8 cellular contexts compared by ENCODE assay signal in genomic region chr5:157142317-157143126, GRCh38. TPM values are rescaled to one million over a fixed set of nuclear protein-coding genes. Genes with fewer than 3 reads are reported as not detected.
DNase-seq lines count a peak whose midpoint lies in the region; ATAC-seq and TF ChIP-seq lines count a peak whose summit lies in the region.

Gene MED7, minus strand, starts transcription at chr5:157142865. Its CDS starts 3,434 bp downstream, at chr5:157139431.

- peaks cover 31% of the 10 kb centered on the region for H3K4me1 Mint-ChIP-seq in T-helper 1 cell treated with Interleukin-12 subunit alpha and Interleukin-12 subunit beta and Interleukin-4 antibody, amounts not matched to agents 30 μg/mL and 1 μg/mL, for 36 hours (ENCODE audit: low read depth)

- no peaks in the 10 kb centered on the region for H3K9me3 Mint-ChIP-seq in T-helper 1 cell treated with Interleukin-12 subunit alpha and Interleukin-12 subunit beta and Interleukin-4 antibody, amounts not matched to agents 30 μg/mL and 1 μg/mL, for 36 hours

- ATAC-seq in HG02884 (IDR thresholded peaks at IDR 0.05; ENCODE audit: unreplicated experiment) (peak; percentile 100), left ventricle myocardium superior (peak; percentile 98)

- no peaks in the 10 kb centered on the region for H3K36me3 ChIP-seq in prostate gland
- no peaks in the 10 kb centered on the region for H3K36me3 ChIP-seq in urinary bladder (ENCODE audit: insufficient read depth)

- under 1% methylated on average over 48 of the region's 48 CpGs for WGBS in prostate gland
- under 1% methylated on average over 48 of the region's 48 CpGs for WGBS in urinary bladder

- H3K27ac ChIP-seq in prostate gland = peak within 1 kb of the TSS; percentile 86 to 87
- peak within 1 kb of the TSS; percentile 84 for H3K27ac ChIP-seq in urinary bladder (ENCODE audit: low read depth)

- no peaks in the 10 kb centered on the region for H3K9me3 ChIP-seq in prostate gland

- no peaks in the 10 kb centered on the region for H3K27me3 Mint-ChIP-seq in T-helper 1 cell treated with Interleukin-12 subunit alpha and Interleukin-12 subunit beta and Interleukin-4 antibody, amounts not matched to agents 30 μg/mL and 1 μg/mL, for 36 hours (ENCODE audit: low read depth)

- H3K4me3 ChIP-seq in prostate gland (peak within 1 kb of the TSS; percentile 80 to 85), urinary bladder (ENCODE audit: low read depth, low read length) (peak within 1 kb of the TSS; percentile 85)

- H3K27ac Mint-ChIP-seq in T-helper 1 cell treated with Interleukin-12 subunit alpha and Interleukin-12 subunit beta and Interleukin-4 antibody, amounts not matched to agents 30 μg/mL and 1 μg/mL, for 36 hours = peak within 1 kb of the TSS; percentile 99

- no peaks in the 10 kb centered on the region for H3K27me3 ChIP-seq in prostate gland (replicated peaks; ENCODE audit: insufficient read depth)

- in situ Hi-C loops in GM13977 (cut with MboI; ENCODE audit: low pct_unique_long_range_greater_than_20kb, low sequenced_read_pairs, unreplicated experiment) = loop anchor here (10.0 to 25.0 kb wide), 3 partner anchors 172 to 1205 kb away; no protein-coding TSS in a partner anchor

- peaks cover 31% of the 10 kb centered on the region for H3K36me3 Mint-ChIP-seq in T-helper 1 cell treated with Interleukin-12 subunit alpha and Interleukin-12 subunit beta and Interleukin-4 antibody, amounts not matched to agents 30 μg/mL and 1 μg/mL, for 36 hours (ENCODE audit: low read depth)

- TF ChIP-seq CTCF in GM13977 (IDR thresholded peaks at IDR 0.05; ENCODE audit: extremely low read depth, insufficient read depth, missing control alignments) (no peak), prostate gland (IDR thresholded peaks at IDR 0.05) (no peak)

- peak within 1 kb of the TSS; percentile 95 for H3K4me3 Mint-ChIP-seq in T-helper 1 cell treated with Interleukin-12 subunit alpha and Interleukin-12 subunit beta and Interleukin-4 antibody, amounts not matched to agents 30 μg/mL and 1 μg/mL, for 36 hours

- DNase-seq in GM13977 (ENCODE audit: low spot score) = peak; percentile 95
- DNase-seq in NCI-H1694 (lab: John Stamatoyannopoulos, UW) = peak; percentile 95
- DNase-seq in amygdala (lab: John Stamatoyannopoulos, UW) = peak; percentile 7 to 97 (median 89)
- DNase-seq in left ventricle myocardium superior = peak; percentile 90
- peak; percentile 98 for DNase-seq in prostate gland (ENCODE audit: low spot score)

- peak; percentile 74 for TF ChIP-seq POLR2A in prostate gland (IDR thresholded peaks at IDR 0.05)

- intact Hi-C loops in left ventricle myocardium superior (cut with micrococcal nuclease) (no loop called here), prostate gland (cut with DNase I) (no loop called here)

- H3K4me1 ChIP-seq in prostate gland (replicated peaks) (no peaks in the 10 kb centered on the region), urinary bladder (ENCODE audit: insufficient read depth) (no peaks in the 10 kb centered on the region)

RNA-seq across cellular contexts. Expression of gene MED7, which starts in this region (rescaled TPM):
- total RNA-seq in left ventricle myocardium superior (10.2 TPM), prostate gland (10 to 100 TPM; 10.7 to 11.1 TPM), urinary bladder (20.3 TPM)
- polyA plus RNA-seq in urinary bladder = 12.7 TPM

Comparison
In these comparisons a context has a peak if more than half of its experiments do, and no peak if none do; other contexts are left out.
1. Peak in every context shown above with its lines: DNase-seq, ATAC-seq, H3K4me3 ChIP-seq and H3K27ac ChIP-seq.